ENCODE assay signal across 1 cellular context in the genomic region with DNA sequence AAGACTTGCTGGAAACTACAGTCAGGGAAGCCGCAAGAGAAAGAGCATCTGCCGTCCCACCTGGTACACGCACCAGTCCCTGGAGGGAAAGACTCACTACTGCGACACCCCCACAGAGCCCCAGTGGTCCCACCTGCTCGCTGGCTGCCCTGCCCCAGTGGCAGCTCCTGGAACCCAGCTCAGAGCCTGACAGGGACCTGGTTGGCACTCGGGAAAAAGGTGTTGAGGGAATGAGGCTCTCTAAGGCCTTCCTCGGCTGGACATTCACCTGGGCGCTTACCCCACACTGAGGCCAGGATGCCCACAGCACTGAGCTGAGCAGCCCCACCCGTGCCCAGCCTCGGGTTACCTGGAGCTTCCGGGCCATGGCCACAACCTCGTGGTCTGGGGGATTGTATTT.
TF ChIP-seq lines count a peak whose summit lies in the region.

No MANE protein-coding gene starts in this region.

TF ChIP-seq in GM12878, 131 proteins besides CTCF, POLR2A, EP300 and RAD21:
- TF ChIP-seq MTA2 (IDR thresholded peaks at IDR 0.05; ENCODE audit: low read depth) = no peak
- no peak for TF ChIP-seq ESRRA (IDR thresholded peaks at IDR 0.05; ENCODE audit: low read length)
- TF ChIP-seq POU2F2 (IDR thresholded peaks at IDR 0.05; ENCODE audit: borderline replicate concordance, low read depth, low read length) = no peak
TF ChIP-seq in GM12878: peak in this region for 0.
